ENCODE assay signal across 21 cellular contexts in genomic region chr12:46506961-46507360, GRCh38.
DNase-seq lines count a peak whose midpoint lies in the region; ATAC-seq and TF ChIP-seq lines count a peak whose summit lies in the region.
"Had no signal": no experiment of that assay in that cellular context is flagged by ENCODE, and none has a peak within 500 bp of the region (broad histone marks: within the 10 kb centered on the region; RNA-seq: fewer than 3 reads in every experiment).

No MANE protein-coding gene starts in this region.

- no peaks in the 10 kb centered on the region for H3K4me1 ChIP-seq in Panc1 (ENCODE audit: control insufficient read depth, insufficient read depth, low read length)
- H3K4me1 ChIP-seq in SJSA1 (replicated peaks), result no peaks in the 10 kb centered on the region
- H3K4me1 ChIP-seq in mucosa of descending colon (ENCODE audit: low read depth), result no peaks in the 10 kb centered on the region

- no peaks in the 10 kb centered on the region for H3K36me3 ChIP-seq in Panc1 (ENCODE audit: control insufficient read depth, insufficient read depth, low read length)
- H3K36me3 ChIP-seq in SJSA1, result no peaks in the 10 kb centered on the region
- H3K36me3 ChIP-seq in mucosa of descending colon (ENCODE audit: low read depth), result no peaks in the 10 kb centered on the region
- H3K36me3 ChIP-seq: BE2C, BLaER1 had no signal

- POLR2A ChIA-PET in Panc1 (lab: Charles Lee), result no interaction called here

- intact Hi-C loops in Panc1 (cut with micrococcal nuclease; ENCODE audit: unreplicated experiment), result no loop called here
- intact Hi-C loops in mucosa of descending colon (cut with DNase I, micrococcal nuclease), result no loop called here

- ATAC-seq in Panc1, result no peak
- ATAC-seq in HG02571 (IDR thresholded peaks at IDR 0.05; ENCODE audit: unreplicated experiment), result no peak
- ATAC-seq in GM18502 (IDR thresholded peaks at IDR 0.05; ENCODE audit: poor library complexity, unreplicated experiment), result no peak
- ATAC-seq in mucosa of descending colon, result no peak
- ATAC-seq: GM12878 had no signal

- TF ChIP-seq CTCF in Panc1 (IDR thresholded peaks at IDR 0.05), result no peak
- no peak for TF ChIP-seq CTCF in mucosa of descending colon (IDR thresholded peaks at IDR 0.05)

- DNase-seq in Panc1 (ENCODE audit: low read depth, low spot score) (no peak), SJSA1 (ENCODE audit: low read depth in 1 of 2, low spot score in 2 of 2) (peak; percentile 56 to 80), mucosa of descending colon (no peak)
- DNase-seq: 8988T; ACHN; BE2C; C1 segment of cervical spinal cord; CD4-positive, alpha-beta memory T cell; CD4-positive, CD25-positive, alpha-beta regulatory T cell; CD8-positive, alpha-beta memory T cell; COR-L47; DMS 273 treated with DMSO at 0.1 percent for 48 hours; DMS153; DMS79; DND-41; EL; GDM1 had no signal

- H3K4me3 ChIP-seq in Panc1 (ENCODE audit: low read depth in 2 of 2, low read length in 2 of 2), result no peak overlapping the region
- H3K4me3 ChIP-seq in SJSA1, result no peak overlapping the region
- no peak overlapping the region for H3K4me3 ChIP-seq in mucosa of descending colon
- H3K4me3 ChIP-seq: BLaER1, GM12878 had no signal

- CTCF ChIA-PET in Panc1 (lab: Charles Lee), result no interaction called here

- in situ Hi-C loops in Panc1 (cut with HindIII; ENCODE audit: low pct_unique_long_range_greater_than_20kb, low sequenced_read_pairs), result no loop called here

- no peaks in the 10 kb centered on the region for H3K27me3 ChIP-seq in Panc1 (ENCODE audit: control insufficient read depth, insufficient read depth, low read length)
- no peaks in the 10 kb centered on the region for H3K27me3 ChIP-seq in SJSA1 (replicated peaks)
- H3K27me3 ChIP-seq: BE2C, BLaER1 had no signal

- H3K9me3 ChIP-seq in Panc1 (ENCODE audit: control insufficient read depth, insufficient read depth, low read depth, low read length), result peaks cover 42% of the 10 kb centered on the region; the same call in 1 of the 2 replicates
- peaks cover 20% of the 10 kb centered on the region for H3K9me3 ChIP-seq in SJSA1 (replicated peaks)
- H3K9me3 ChIP-seq in mucosa of descending colon, result peaks cover 23% of the 10 kb centered on the region
- H3K9me3 ChIP-seq: BE2C had no signal

- H3K27ac ChIP-seq in Panc1 (ENCODE audit: low read length), result peak overlapping the region; percentile 41; the same call in 1 of the 2 replicates
- H3K27ac ChIP-seq in SJSA1, result no peak overlapping the region
- H3K27ac ChIP-seq: BLaER1 had no signal

- BruUV-seq in Panc1 (replicated peaks; lab: Mats Ljungman, UMichigan), result no TSS peak

Comparison
In these comparisons a context has a peak if more than half of its experiments do, and no peak if none do; other contexts are left out.
1. DNase-seq: peak in SJSA1 (2 of 2); none in Panc1 (single experiment) and mucosa of descending colon (0 of 3).